Comparison of ENCODE assay signal across 21 cellular contexts in the genomic region with DNA sequence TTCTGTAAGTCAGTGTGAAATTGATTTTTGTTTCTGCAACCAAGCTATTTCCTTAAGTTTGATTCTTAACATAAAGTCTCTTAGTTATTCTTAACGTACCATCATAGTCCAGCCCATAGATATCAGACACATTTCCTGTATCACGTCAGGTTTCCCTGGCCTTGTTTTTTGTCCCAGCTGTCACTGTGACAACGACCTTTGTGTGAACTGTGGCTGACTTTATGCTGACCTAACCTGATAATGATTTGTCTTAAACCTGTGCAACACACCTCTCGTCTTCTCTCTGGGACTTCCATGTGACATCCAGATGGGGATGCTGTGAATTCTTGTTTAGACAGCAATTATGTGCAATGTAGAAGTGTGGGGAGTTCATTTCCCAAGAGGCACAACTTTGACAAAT.
"Had no signal": no experiment of that assay in that cellular context is flagged by ENCODE, and none has a peak within 500 bp of the region (broad histone marks: within the 10 kb centered on the region; RNA-seq: fewer than 3 reads in every experiment).

No MANE protein-coding gene starts in this region.

- H3K4me3 ChIP-seq: left ventricle myocardium inferior, ovary, smooth muscle cell, suprapubic skin, transverse colon had no signal

- H3K27ac ChIP-seq: left ventricle myocardium inferior, ovary, suprapubic skin, transverse colon had no signal

- H3K27ac Mint-ChIP-seq: activated B cell treated with CpG ODN at 0.5 μM for 24 hours; activated CD4-positive, alpha-beta memory T cell treated with anti-CD3 and anti-CD28 coated beads for 36 hours; activated naive CD4-positive, alpha-beta T cell treated with anti-CD3 and anti-CD28 coated beads for 36 hours; memory B cell; naive thymus-derived CD8-positive, alpha-beta T cell; stimulated activated naive CD8-positive, alpha-beta T cell treated with anti-CD3 and anti-CD28 coated beads, Interleukin-15, amount 100 ng/mL, for 72 hours; T-cell had no signal

- H3K27me3 ChIP-seq: ovary, suprapubic skin, transverse colon had no signal

- H3K9me3 Mint-ChIP-seq: activated B cell treated with CpG ODN at 0.5 μM for 24 hours; activated CD4-positive, alpha-beta memory T cell treated with anti-CD3 and anti-CD28 coated beads for 36 hours; activated naive CD4-positive, alpha-beta T cell treated with anti-CD3 and anti-CD28 coated beads for 36 hours; memory B cell; stimulated activated naive CD8-positive, alpha-beta T cell treated with anti-CD3 and anti-CD28 coated beads, Interleukin-15, amount 100 ng/mL, for 72 hours; T-cell had no signal

- DNase-seq: activated B cell treated with CpG ODN at 0.5 μM for 24 hours; activated CD4-positive, alpha-beta memory T cell treated with anti-CD3 and anti-CD28 coated beads for 36 hours; activated CD4-positive, alpha-beta T cell treated with anti-CD3 and anti-CD28 coated beads for 4 hours; activated naive CD4-positive, alpha-beta T cell treated with anti-CD3 and anti-CD28 coated beads for 36 hours; activated T-cell treated with anti-CD3 and anti-CD28 coated beads, Interleukin-2, amount 50 U/mL, for 1 hour; cortex of kidney; erythroblast; foreskin melanocyte; hypothalamus; islet precursor cell; left ventricle myocardium inferior; naive thymus-derived CD8-positive, alpha-beta T cell; ovary; stimulated activated CD4-positive, alpha-beta T cell treated with anti-CD3 and anti-CD28 coated beads, Interleukin-4, amount 100 ng/mL, for 1 hour; stimulated activated naive CD8-positive, alpha-beta T cell treated with anti-CD3 and anti-CD28 coated beads, Interleukin-15, amount 100 ng/mL, for 72 hours; T-cell; transverse colon had no signal

- H3K36me3 Mint-ChIP-seq: activated CD4-positive, alpha-beta memory T cell treated with anti-CD3 and anti-CD28 coated beads for 36 hours; memory B cell; naive thymus-derived CD8-positive, alpha-beta T cell; T-cell had no signal

- H3K27me3 Mint-ChIP-seq: activated CD4-positive, alpha-beta memory T cell treated with anti-CD3 and anti-CD28 coated beads for 36 hours; memory B cell; naive thymus-derived CD8-positive, alpha-beta T cell; stimulated activated naive CD8-positive, alpha-beta T cell treated with anti-CD3 and anti-CD28 coated beads, Interleukin-15, amount 100 ng/mL, for 72 hours; T-cell had no signal

- H3K36me3 ChIP-seq: left ventricle myocardium inferior, ovary, suprapubic skin, transverse colon had no signal

- H3K4me1 Mint-ChIP-seq: activated B cell treated with CpG ODN at 0.5 μM for 24 hours; memory B cell; naive thymus-derived CD8-positive, alpha-beta T cell; stimulated activated naive CD8-positive, alpha-beta T cell treated with anti-CD3 and anti-CD28 coated beads, Interleukin-15, amount 100 ng/mL, for 72 hours; T-cell had no signal

- H3K4me2 ChIP-seq: smooth muscle cell had no signal

- H3K4me3 Mint-ChIP-seq: activated B cell treated with CpG ODN at 0.5 μM for 24 hours; activated CD4-positive, alpha-beta memory T cell treated with anti-CD3 and anti-CD28 coated beads for 36 hours; activated naive CD4-positive, alpha-beta T cell treated with anti-CD3 and anti-CD28 coated beads for 36 hours; memory B cell; naive thymus-derived CD8-positive, alpha-beta T cell; stimulated activated naive CD8-positive, alpha-beta T cell treated with anti-CD3 and anti-CD28 coated beads, Interleukin-15, amount 100 ng/mL, for 72 hours; T-cell had no signal

- ATAC-seq: naive thymus-derived CD8-positive, alpha-beta T cell; sciatic nerve; stimulated activated naive CD8-positive, alpha-beta T cell treated with anti-CD3 and anti-CD28 coated beads, Interleukin-15, amount 100 ng/mL, for 72 hours; T-cell had no signal

- H3K4me1 ChIP-seq: suprapubic skin, transverse colon had no signal
